23 cellular contexts compared by ENCODE assay signal in genomic region chr6:127748290-127748689, GRCh38.
DNase-seq lines count a peak whose midpoint lies in the region; ATAC-seq and TF ChIP-seq lines count a peak whose summit lies in the region.
"Had no signal": no experiment of that assay in that cellular context is flagged by ENCODE, and none has a peak within 500 bp of the region (broad histone marks: within the 10 kb centered on the region; RNA-seq: fewer than 3 reads in every experiment).

No MANE protein-coding gene starts in this region.

- H2AFZ ChIP-seq in GM23338 = peak overlapping the region; percentile 63
- H2AFZ ChIP-seq in trophoblast cell (ENCODE audit: insufficient read depth, low read length, poor library complexity) = no peak overlapping the region

- H2AK5ac ChIP-seq in trophoblast cell (ENCODE audit: low read length) = no peak overlapping the region

- no peak overlapping the region for H2BK5ac ChIP-seq in trophoblast cell (ENCODE audit: low read depth, low read length, poor library complexity)

- peak overlapping the region; percentile 36 for H3K27ac Mint-ChIP-seq in activated CD4-positive, alpha-beta T cell treated with anti-CD3 and anti-CD28 coated beads, Interleukin-2, amount 10 ng/mL, durations not matched to agents 7 days and 5 days
- H3K27ac Mint-ChIP-seq in GM23338 (no peak overlapping the region; the same call in 1 of the 2 replicates), HFFc6 (no peak overlapping the region)
- peak overlapping the region; percentile 70 for H3K27ac Mint-ChIP-seq in activated CD8-positive, alpha-beta T cell treated with anti-CD3 and anti-CD28 coated beads for 36 hours
- H3K27ac Mint-ChIP-seq in stimulated activated effector memory CD8-positive, alpha-beta T cell treated with anti-CD3 and anti-CD28 coated beads, Interleukin-12 subunit alpha, Interleukin-12 subunit beta, amount 100 ng/mL, for 72 hours = peak overlapping the region; percentile 79
- H3K27ac Mint-ChIP-seq: T-helper 1 cell treated with Interleukin-12 subunit alpha and Interleukin-12 subunit beta and Interleukin-4 antibody, amounts not matched to agents 30 μg/mL and 1 μg/mL, for 36 hours; WTC11 had no signal

- no peak for ATAC-seq in GM23338
- ATAC-seq in activated CD8-positive, alpha-beta T cell treated with anti-CD3 and anti-CD28 coated beads for 36 hours = peak; percentile 71
- peak; percentile 70 for ATAC-seq in stimulated activated effector memory CD8-positive, alpha-beta T cell treated with anti-CD3 and anti-CD28 coated beads, Interleukin-12 subunit alpha, Interleukin-12 subunit beta, amount 100 ng/mL, for 72 hours
- no peak for ATAC-seq in aorta (ENCODE audit: low FRiP score)
- ATAC-seq: esophagus mucosa, left lobe of liver, WTC11 had no signal

- no peaks in the 10 kb centered on the region for H3F3A ChIP-seq in GM23338 (replicated peaks; ENCODE audit: low read depth)

- H3K27me3 Mint-ChIP-seq in activated CD4-positive, alpha-beta T cell treated with anti-CD3 and anti-CD28 coated beads, Interleukin-2, amount 10 ng/mL, durations not matched to agents 7 days and 5 days = no peaks in the 10 kb centered on the region
- H3K27me3 Mint-ChIP-seq in GM23338 (ENCODE audit: insufficient read depth, low read depth, poor library complexity) = no peaks in the 10 kb centered on the region
- no peaks in the 10 kb centered on the region for H3K27me3 Mint-ChIP-seq in activated CD8-positive, alpha-beta T cell treated with anti-CD3 and anti-CD28 coated beads for 36 hours
- no peaks in the 10 kb centered on the region; the same call in 1 of the 2 replicates for H3K27me3 Mint-ChIP-seq in HFFc6 (ENCODE audit: insufficient read depth)

- H3K36me3 ChIP-seq in GM23338 (ENCODE audit: insufficient read depth) (no peaks in the 10 kb centered on the region), aorta (ENCODE audit: control insufficient read depth in 1 of 2, insufficient read depth in 2 of 2, low read length in 1 of 2) (no peaks in the 10 kb centered on the region), trophoblast cell (ENCODE audit: control insufficient read depth in 1 of 2, insufficient read depth in 2 of 2, low read length in 2 of 2) (no peaks in the 10 kb centered on the region)
- H3K36me3 ChIP-seq: neutrophil, thoracic aorta had no signal

- no peaks in the 10 kb centered on the region for H3K9me2 ChIP-seq in GM23338 (ENCODE audit: insufficient read depth)

- H4K91ac ChIP-seq in trophoblast cell (ENCODE audit: low read depth, low read length) = no peak overlapping the region

- H3K9me3 ChIP-seq in aorta (ENCODE audit: control insufficient read depth, low read length) (no peaks in the 10 kb centered on the region), trophoblast cell (ENCODE audit: insufficient read depth, low read depth, low read length) (no peaks in the 10 kb centered on the region)
- H3K9me3 ChIP-seq: neutrophil, thoracic aorta had no signal

- no peak overlapping the region for H4K8ac ChIP-seq in trophoblast cell (ENCODE audit: low read depth, low read length)

- no peak overlapping the region for H3K18ac ChIP-seq in trophoblast cell (ENCODE audit: low read length)

- TF ChIP-seq CTCF in GM23338 (conservative IDR thresholded peaks at IDR 0.05; ENCODE audit: low read depth in 2 of 2) (no peak), HFFc6 (IDR thresholded peaks at IDR 0.05) (no peak)
- TF ChIP-seq CTCF in activated CD8-positive, alpha-beta T cell treated with anti-CD3 and anti-CD28 coated beads for 36 hours (IDR thresholded peaks at IDR 0.05) = no peak

- no peak overlapping the region for H4K12ac ChIP-seq in trophoblast cell (ENCODE audit: low read depth, low read length)

- peaks cover 30% of the 10 kb centered on the region for H3K36me3 Mint-ChIP-seq in activated CD4-positive, alpha-beta T cell treated with anti-CD3 and anti-CD28 coated beads, Interleukin-2, amount 10 ng/mL, durations not matched to agents 7 days and 5 days (ENCODE audit: low read depth)
- H3K36me3 Mint-ChIP-seq in GM23338 (ENCODE audit: low read depth) (no peaks in the 10 kb centered on the region), HFFc6 (ENCODE audit: low read depth) (no peaks in the 10 kb centered on the region)
- H3K36me3 Mint-ChIP-seq in activated CD8-positive, alpha-beta T cell treated with anti-CD3 and anti-CD28 coated beads for 36 hours (ENCODE audit: low read depth) = peaks cover 38% of the 10 kb centered on the region
- H3K36me3 Mint-ChIP-seq in stimulated activated effector memory CD8-positive, alpha-beta T cell treated with anti-CD3 and anti-CD28 coated beads, Interleukin-12 subunit alpha, Interleukin-12 subunit beta, amount 100 ng/mL, for 72 hours = no peaks in the 10 kb centered on the region
- H3K36me3 Mint-ChIP-seq: WTC11 had no signal

- no peak overlapping the region for H2BK12ac ChIP-seq in trophoblast cell (ENCODE audit: low read length)

- H3K4me1 Mint-ChIP-seq in activated CD4-positive, alpha-beta T cell treated with anti-CD3 and anti-CD28 coated beads, Interleukin-2, amount 10 ng/mL, durations not matched to agents 7 days and 5 days = peaks cover 25% of the 10 kb centered on the region
- no peaks in the 10 kb centered on the region for H3K4me1 Mint-ChIP-seq in GM23338
- H3K4me1 Mint-ChIP-seq in activated CD8-positive, alpha-beta T cell treated with anti-CD3 and anti-CD28 coated beads for 36 hours (ENCODE audit: low read depth) = peaks cover 70% of the 10 kb centered on the region
- peaks cover 24% of the 10 kb centered on the region for H3K4me1 Mint-ChIP-seq in stimulated activated effector memory CD8-positive, alpha-beta T cell treated with anti-CD3 and anti-CD28 coated beads, Interleukin-12 subunit alpha, Interleukin-12 subunit beta, amount 100 ng/mL, for 72 hours
- peaks cover 19% of the 10 kb centered on the region; the same call in 1 of the 2 replicates for H3K4me1 Mint-ChIP-seq in HFFc6 (ENCODE audit: low read depth)
- H3K4me1 Mint-ChIP-seq: WTC11 had no signal

- H3K4me2 ChIP-seq in GM23338 (no peak overlapping the region), trophoblast cell (ENCODE audit: low read length) (no peak overlapping the region)

- WGBS in aorta, 2 donors = 55 to 57% methylated on average over 2 of the region's 2 CpGs
- WGBS in trophoblast cell (ENCODE audit: extremely low coverage, insufficient coverage, insufficient read length) = no CpG with 5 or more reads among the region's 2 CpGs

- H4K20me1 ChIP-seq in GM23338 (replicated peaks; ENCODE audit: insufficient read depth) = no peaks in the 10 kb centered on the region

- DNase-seq in activated CD4-positive, alpha-beta T cell treated with anti-CD3 and anti-CD28 coated beads, Interleukin-2, amount 10 ng/mL, durations not matched to agents 7 days and 5 days = no peak
- DNase-seq in activated CD4-positive, alpha-beta T cell treated with anti-CD3 and anti-CD28 coated beads, Interleukin-2, amount 50 U/mL, for 1 hour = no peak
- DNase-seq in GM23338 (ENCODE audit: low spot score) (no peak), aorta (no peak), trophoblast cell (no peak), HFFc6 (no peak)
- no peak for DNase-seq in activated CD8-positive, alpha-beta T cell treated with anti-CD3 and anti-CD28 coated beads for 36 hours
- DNase-seq in stimulated activated effector memory CD8-positive, alpha-beta T cell treated with anti-CD3 and anti-CD28 coated beads, Interleukin-12 subunit alpha, Interleukin-12 subunit beta, amount 100 ng/mL, for 72 hours (ENCODE audit: low spot score in 2 of 2) = no peak
- DNase-seq: activated CD8-positive, alpha-beta memory T cell treated with anti-CD3 and anti-CD28 coated beads, Interleukin-2, amount 50 U/mL, for 4 hours; DMS79; dorsolateral prefrontal cortex; NCI-H2081; NCI-H526; OCI-M1; retina; stimulated activated CD4-positive, alpha-beta T cell treated with anti-CD3 and anti-CD28 coated beads, Interleukin-12 subunit alpha, Interleukin-12 subunit beta, amount 100 ng/mL, for 4 hours had no signal

- no peak overlapping the region for H2BK120ac ChIP-seq in trophoblast cell (ENCODE audit: insufficient read depth, low read length, poor library complexity)

- no peak overlapping the region for H3K4me3 ChIP-seq in GM23338
- no peak overlapping the region for H3K4me3 ChIP-seq in aorta (ENCODE audit: low read length in 2 of 2)
- H3K4me3 ChIP-seq in trophoblast cell (ENCODE audit: low read depth, low read length) = no peak overlapping the region
- H3K4me3 ChIP-seq: dorsolateral prefrontal cortex, thoracic aorta had no signal

- H3K79me2 ChIP-seq in GM23338 (replicated peaks; ENCODE audit: insufficient read depth) (no peaks in the 10 kb centered on the region), trophoblast cell (ENCODE audit: control insufficient read depth, insufficient read depth, low read length, poor library complexity) (no peaks in the 10 kb centered on the region)

- H3K14ac ChIP-seq in trophoblast cell (ENCODE audit: low read length) = no peak overlapping the region

- no peaks in the 10 kb centered on the region for H3K4me1 ChIP-seq in GM23338 (ENCODE audit: insufficient read depth)
- no peaks in the 10 kb centered on the region for H3K4me1 ChIP-seq in aorta (ENCODE audit: control insufficient read depth in 1 of 2, insufficient read depth in 2 of 2, low read length in 2 of 2)
- no peaks in the 10 kb centered on the region for H3K4me1 ChIP-seq in trophoblast cell (ENCODE audit: control insufficient read depth in 1 of 2, insufficient read depth in 2 of 2, low read length in 2 of 2)

- H3K27ac ChIP-seq in GM23338 (ENCODE audit: low read depth) (no peak overlapping the region), aorta (ENCODE audit: low read depth in 1 of 2, low read length in 2 of 2) (no peak overlapping the region), trophoblast cell (ENCODE audit: low read depth, low read length) (no peak overlapping the region)
- H3K27ac ChIP-seq: dorsolateral prefrontal cortex, HL-60, neutrophil, thoracic aorta had no signal

- H3K9ac ChIP-seq in trophoblast cell (ENCODE audit: low read length) = no peak overlapping the region

- peaks cover 4% of the 10 kb centered on the region for H3K9me3 Mint-ChIP-seq in activated CD4-positive, alpha-beta T cell treated with anti-CD3 and anti-CD28 coated beads, Interleukin-2, amount 10 ng/mL, durations not matched to agents 7 days and 5 days
- no peaks in the 10 kb centered on the region for H3K9me3 Mint-ChIP-seq in GM23338
- H3K9me3 Mint-ChIP-seq in activated CD8-positive, alpha-beta T cell treated with anti-CD3 and anti-CD28 coated beads for 36 hours = peaks cover 7% of the 10 kb centered on the region
- no peaks in the 10 kb centered on the region for H3K9me3 Mint-ChIP-seq in stimulated activated effector memory CD8-positive, alpha-beta T cell treated with anti-CD3 and anti-CD28 coated beads, Interleukin-12 subunit alpha, Interleukin-12 subunit beta, amount 100 ng/mL, for 72 hours
- H3K9me3 Mint-ChIP-seq in HFFc6 = no peaks in the 10 kb centered on the region
- H3K9me3 Mint-ChIP-seq: T-helper 1 cell treated with Interleukin-12 subunit alpha and Interleukin-12 subunit beta and Interleukin-4 antibody, amounts not matched to agents 30 μg/mL and 1 μg/mL, for 36 hours; WTC11 had no signal

- no peaks in the 10 kb centered on the region for H3K27me3 ChIP-seq in GM23338 (ENCODE audit: insufficient read depth)
- H3K27me3 ChIP-seq in aorta (ENCODE audit: control insufficient read depth in 1 of 2, insufficient read depth in 2 of 2, low read length in 1 of 2) = no peaks in the 10 kb centered on the region
- no peaks in the 10 kb centered on the region for H3K27me3 ChIP-seq in trophoblast cell (ENCODE audit: insufficient read depth, low read length)
- H3K27me3 ChIP-seq: dorsolateral prefrontal cortex, neutrophil had no signal

- no peak overlapping the region for H3K23ac ChIP-seq in trophoblast cell (ENCODE audit: low read length)

- H3K4me3 Mint-ChIP-seq in activated CD4-positive, alpha-beta T cell treated with anti-CD3 and anti-CD28 coated beads, Interleukin-2, amount 10 ng/mL, durations not matched to agents 7 days and 5 days = no peak overlapping the region
- H3K4me3 Mint-ChIP-seq in GM23338 = no peak overlapping the region
- H3K4me3 Mint-ChIP-seq in activated CD8-positive, alpha-beta T cell treated with anti-CD3 and anti-CD28 coated beads for 36 hours = peak overlapping the region; percentile 7
- H3K4me3 Mint-ChIP-seq in stimulated activated effector memory CD8-positive, alpha-beta T cell treated with anti-CD3 and anti-CD28 coated beads, Interleukin-12 subunit alpha, Interleukin-12 subunit beta, amount 100 ng/mL, for 72 hours = peak overlapping the region; percentile 48
- H3K4me3 Mint-ChIP-seq in HFFc6 = no peak overlapping the region
- H3K4me3 Mint-ChIP-seq: T-helper 1 cell treated with Interleukin-12 subunit alpha and Interleukin-12 subunit beta and Interleukin-4 antibody, amounts not matched to agents 30 μg/mL and 1 μg/mL, for 36 hours; WTC11 had no signal

- no peaks in the 10 kb centered on the region for H3K79me1 ChIP-seq in trophoblast cell (ENCODE audit: low read length)

- CTCF ChIA-PET in activated CD4-positive, alpha-beta T cell treated with anti-CD3 and anti-CD28 coated beads, Interleukin-2, amount 10 ng/mL, durations not matched to agents 7 days and 5 days (lab: Charles Lee) = no interaction called here
- CTCF ChIA-PET in activated CD8-positive, alpha-beta T cell treated with anti-CD3 and anti-CD28 coated beads for 36 hours (lab: Charles Lee) = interaction anchor here (0.9 kb wide), 1 partner anchor 12 kb away, joined by 4 read pairs; no protein-coding TSS in a partner anchor

- intact Hi-C loops in activated CD8-positive, alpha-beta T cell treated with anti-CD3 and anti-CD28 coated beads for 36 hours (cut with micrococcal nuclease) = no loop called here
- intact Hi-C loops in aorta (cut with DNase I) = no loop called here

- POLR2A ChIA-PET in activated CD4-positive, alpha-beta T cell treated with anti-CD3 and anti-CD28 coated beads, Interleukin-2, amount 10 ng/mL, durations not matched to agents 7 days and 5 days (lab: Charles Lee) = no interaction called here
- POLR2A ChIA-PET in activated CD8-positive, alpha-beta T cell treated with anti-CD3 and anti-CD28 coated beads for 36 hours (lab: Charles Lee) = no interaction called here

- no peak overlapping the region for H3K4ac ChIP-seq in trophoblast cell (ENCODE audit: low read depth, low read length)

Comparison
In these comparisons a context has a peak if more than half of its experiments do, and no peak if none do; other contexts are left out.
1. H3K27ac Mint-ChIP-seq: peak in activated CD4-positive, alpha-beta T cell treated with anti-CD3 and anti-CD28 coated beads, Interleukin-2, amount 10 ng/mL, durations not matched to agents 7 days and 5 days (single experiment), activated CD8-positive, alpha-beta T cell treated with anti-CD3 and anti-CD28 coated beads for 36 hours (single experiment) and stimulated activated effector memory CD8-positive, alpha-beta T cell treated with anti-CD3 and anti-CD28 coated beads, Interleukin-12 subunit alpha, Interleukin-12 subunit beta, amount 100 ng/mL, for 72 hours (single experiment); none in GM23338 (single experiment) and HFFc6 (single experiment).
2. H3K4me3 Mint-ChIP-seq: peak in activated CD8-positive, alpha-beta T cell treated with anti-CD3 and anti-CD28 coated beads for 36 hours (single experiment) and stimulated activated effector memory CD8-positive, alpha-beta T cell treated with anti-CD3 and anti-CD28 coated beads, Interleukin-12 subunit alpha, Interleukin-12 subunit beta, amount 100 ng/mL, for 72 hours (single experiment); none in activated CD4-positive, alpha-beta T cell treated with anti-CD3 and anti-CD28 coated beads, Interleukin-2, amount 10 ng/mL, durations not matched to agents 7 days and 5 days (single experiment), GM23338 (single experiment) and HFFc6 (single experiment).
3. ATAC-seq: peak in activated CD8-positive, alpha-beta T cell treated with anti-CD3 and anti-CD28 coated beads for 36 hours (single experiment) and stimulated activated effector memory CD8-positive, alpha-beta T cell treated with anti-CD3 and anti-CD28 coated beads, Interleukin-12 subunit alpha, Interleukin-12 subunit beta, amount 100 ng/mL, for 72 hours (single experiment); none in GM23338 (single experiment) and aorta (single experiment).